Comparison of ENCODE assay signal across 11 cellular contexts in genomic region chr11:68266121-68266891, GRCh38. TPM values are rescaled to one million over a fixed set of nuclear protein-coding genes. Genes with fewer than 3 reads are reported as not detected.
DNase-seq lines count a peak whose midpoint lies in the region; ATAC-seq and TF ChIP-seq lines count a peak whose summit lies in the region.
"Had no signal": no experiment of that assay in that cellular context is flagged by ENCODE, and none has a peak within 500 bp of the region (broad histone marks: within the 10 kb centered on the region; RNA-seq: fewer than 3 reads in every experiment).

No MANE protein-coding gene starts in this region.

- no peaks in the 10 kb centered on the region for H3K27me3 ChIP-seq in CD8-positive, alpha-beta memory T cell (ENCODE audit: insufficient read depth, low read length, poor library complexity, severe bottlenecking)
- no peaks in the 10 kb centered on the region for H3K27me3 ChIP-seq in dorsolateral prefrontal cortex
- no peaks in the 10 kb centered on the region for H3K27me3 ChIP-seq in trophoblast cell (ENCODE audit: insufficient read depth, low read length)
- H3K27me3 ChIP-seq in testis: no peaks in the 10 kb centered on the region
- H3K27me3 ChIP-seq: body of pancreas had no signal

- H3K18ac ChIP-seq in trophoblast cell (ENCODE audit: low read length): no peak overlapping the region

- intact Hi-C loops in dorsolateral prefrontal cortex (cut with DNase I): no loop called here
- intact Hi-C loops in testis (cut with DNase I; ENCODE audit: low total_unique reads): no loop called here

- H3K27me3 Mint-ChIP-seq in CD8-positive, alpha-beta memory T cell: no peaks in the 10 kb centered on the region

- H3K36me3 ChIP-seq in CD8-positive, alpha-beta memory T cell (ENCODE audit: insufficient read depth, low read length): peaks cover 9% of the 10 kb centered on the region
- peaks cover 47 to 60% of the 10 kb centered on the region in 2 experiments for H3K36me3 ChIP-seq in trophoblast cell (ENCODE audit: control insufficient read depth in 1 of 2, insufficient read depth in 2 of 2, low read length in 2 of 2)
- H3K36me3 ChIP-seq in testis (ENCODE audit: low read depth, missing control alignments): no peaks in the 10 kb centered on the region

- H3K79me2 ChIP-seq in trophoblast cell (ENCODE audit: control insufficient read depth, insufficient read depth, low read length, poor library complexity): peaks cover under 1% of the 10 kb centered on the region

- no peak overlapping the region for H2BK120ac ChIP-seq in trophoblast cell (ENCODE audit: insufficient read depth, low read length, poor library complexity)

- no peak overlapping the region for H3K23ac ChIP-seq in trophoblast cell (ENCODE audit: low read length)

- H3K4me3 ChIP-seq in CD8-positive, alpha-beta memory T cell (ENCODE audit: low read length): no peak overlapping the region
- H3K4me3 ChIP-seq in dorsolateral prefrontal cortex: peak overlapping the region in 43 of 59 donors; percentile 1 to 55 (median 31)
- H3K4me3 ChIP-seq in trophoblast cell (ENCODE audit: low read depth, low read length): no peak overlapping the region
- no peak overlapping the region for H3K4me3 ChIP-seq in testis
- H3K4me3 ChIP-seq: body of pancreas, GM23338 had no signal

- H3K9me3 ChIP-seq in CD8-positive, alpha-beta memory T cell (ENCODE audit: low read length): no peaks in the 10 kb centered on the region
- H3K9me3 ChIP-seq in trophoblast cell (ENCODE audit: insufficient read depth, low read depth, low read length) (no peaks in the 10 kb centered on the region), testis (no peaks in the 10 kb centered on the region)
- H3K9me3 ChIP-seq: body of pancreas had no signal

- no peak overlapping the region for H2BK5ac ChIP-seq in trophoblast cell (ENCODE audit: low read depth, low read length, poor library complexity)

- peak overlapping the region; percentile 47 for H3K27ac ChIP-seq in CD8-positive, alpha-beta memory T cell (ENCODE audit: low read depth, low read length)
- peak overlapping the region; percentile 23 to 97 (median 89) for H3K27ac ChIP-seq in dorsolateral prefrontal cortex
- no peak overlapping the region for H3K27ac ChIP-seq in trophoblast cell (ENCODE audit: low read depth, low read length)
- H3K27ac ChIP-seq in testis: no peak overlapping the region
- H3K27ac ChIP-seq: body of pancreas had no signal

- CTCF ChIA-PET in CD8-positive, alpha-beta memory T cell (lab: Charles Lee): interaction anchor here (1.5 to 1.6 kb wide), 2 partner anchors 9 to 32 kb away, joined by 10 to 12 read pairs; no protein-coding TSS in a partner anchor

- no peak overlapping the region for H2AFZ ChIP-seq in trophoblast cell (ENCODE audit: insufficient read depth, low read length, poor library complexity)
- H2AFZ ChIP-seq: GM23338 had no signal

- peak; percentile 60 for ATAC-seq in GM19397 (IDR thresholded peaks at IDR 0.05; ENCODE audit: unreplicated experiment)
- ATAC-seq in HG03175 (IDR thresholded peaks at IDR 0.05; ENCODE audit: unreplicated experiment): peak; percentile 75
- ATAC-seq: body of pancreas, GM23338 had no signal

- peaks cover 5 to 63% (median 10%) of the 10 kb centered on the region in 3 donors for H3K36me3 Mint-ChIP-seq in CD8-positive, alpha-beta memory T cell

- POLR2A ChIA-PET in CD8-positive, alpha-beta memory T cell (lab: Charles Lee): interaction anchor here (0.6 to 1.0 kb wide), 2 partner anchors 26 to 52 kb away, joined by 3 to 4 read pairs; no protein-coding TSS in a partner anchor

- H3K4me3 Mint-ChIP-seq in CD8-positive, alpha-beta memory T cell: no peak overlapping the region
- H3K4me3 Mint-ChIP-seq: GM23338 had no signal

- H3K4me1 Mint-ChIP-seq in CD8-positive, alpha-beta memory T cell: peaks cover 24 to 28% (median 27%) of the 10 kb centered on the region in 3 donors

- no peak overlapping the region for H4K12ac ChIP-seq in trophoblast cell (ENCODE audit: low read depth, low read length)

- WGBS in trophoblast cell (ENCODE audit: extremely low coverage, insufficient coverage, insufficient read length): no CpG with 5 or more reads among the region's 16 CpGs
- 88 to 91% methylated on average over 14 to 16 of the region's 16 CpGs for WGBS in testis, 2 donors

- no peak for DNase-seq in CD8-positive, alpha-beta memory T cell
- peak in 1 of 10 donors; percentile 50 for DNase-seq in dorsolateral prefrontal cortex
- no peak for DNase-seq in trophoblast cell
- no peak for DNase-seq in erythroblast (lab: John Stamatoyannopoulos, UW)
- no peak for DNase-seq in NCI-H345 treated with DMSO at 0.1 percent for 48 hours (lab: John Stamatoyannopoulos, UW; ENCODE audit: unreplicated experiment)
- DNase-seq in testis: no peak
- DNase-seq: body of pancreas, NCI-H187 treated with DMSO at 0.1 percent for 48 hours had no signal

- H3K79me1 ChIP-seq in trophoblast cell (ENCODE audit: low read length): peaks cover 1% of the 10 kb centered on the region

- H3K9me3 Mint-ChIP-seq in CD8-positive, alpha-beta memory T cell: no peaks in the 10 kb centered on the region
- H3K9me3 Mint-ChIP-seq: GM23338 had no signal

- peaks cover 16% of the 10 kb centered on the region for H3K4me1 ChIP-seq in CD8-positive, alpha-beta memory T cell (ENCODE audit: insufficient read depth, low read length)
- peaks cover 0 to 4% of the 10 kb centered on the region in 2 experiments for H3K4me1 ChIP-seq in trophoblast cell (ENCODE audit: control insufficient read depth in 1 of 2, insufficient read depth in 2 of 2, low read length in 2 of 2)
- H3K4me1 ChIP-seq in testis: peaks cover 17% of the 10 kb centered on the region

- no peak overlapping the region for H3K4me2 ChIP-seq in trophoblast cell (ENCODE audit: low read length)
- H3K4me2 ChIP-seq: GM23338 had no signal

- H4K8ac ChIP-seq in trophoblast cell (ENCODE audit: low read depth, low read length): no peak overlapping the region

- TF ChIP-seq POLR2A in erythroblast (IDR thresholded peaks at IDR 0.05; ENCODE audit: low read length): no peak
- no peak for TF ChIP-seq POLR2A in testis (IDR thresholded peaks at IDR 0.05)

- H3K27ac Mint-ChIP-seq in CD8-positive, alpha-beta memory T cell: no peak overlapping the region
- H3K27ac Mint-ChIP-seq: GM23338 had no signal

- H3K4ac ChIP-seq in trophoblast cell (ENCODE audit: low read depth, low read length): no peak overlapping the region

- peak in 1 of 56 donors; percentile 9 for TF ChIP-seq CTCF in dorsolateral prefrontal cortex (IDR thresholded peaks at IDR 0.05 in 54 of 56, conservative IDR thresholded peaks at IDR 0.05 in 2 of 56; ENCODE audit: low read depth in 1 of 56, partially characterized antibody in 56 of 56)
- TF ChIP-seq CTCF in testis (IDR thresholded peaks at IDR 0.05): no peak

- H2AK5ac ChIP-seq in trophoblast cell (ENCODE audit: low read length): no peak overlapping the region

- no peak overlapping the region for H2BK12ac ChIP-seq in trophoblast cell (ENCODE audit: low read length)

- no peak overlapping the region for H3K14ac ChIP-seq in trophoblast cell (ENCODE audit: low read length)

- no peak overlapping the region for H3K9ac ChIP-seq in trophoblast cell (ENCODE audit: low read length)

- H4K91ac ChIP-seq in trophoblast cell (ENCODE audit: low read depth, low read length): no peak overlapping the region

RNA-seq across cellular contexts. Expression of gene C11orf24, which starts 5.5 kb away (rescaled TPM):
- 10 to 100 TPM; 46.9 to 49.8 TPM for total RNA-seq in CD8-positive, alpha-beta memory T cell
- 15.7 TPM for polyA plus RNA-seq in CD8-positive, alpha-beta memory T cell
- total RNA-seq in dorsolateral prefrontal cortex: 10 to 100 TPM; 12.6 to 56.0 (median 23.3) TPM
- 50.4 and 51.7 TPM in 2 replicates for polyA plus RNA-seq in trophoblast cell (2013)
- 10 to 100 TPM; 65.7 to 87.7 TPM for total RNA-seq in testis
- polyA plus RNA-seq in testis (ENCODE audit: insufficient read depth, low read depth, low replicate concordance): 29.6 TPM

RNA-seq across cellular contexts. Expression of gene LRP5, which starts 46.1 kb away (rescaled TPM):
- 1 to 10 TPM; 7.5 to 9.9 TPM for total RNA-seq in CD8-positive, alpha-beta memory T cell
- polyA plus RNA-seq in CD8-positive, alpha-beta memory T cell: 0.68 TPM
- 10 to 100 TPM in 50 of 120 experiments, 1 to 10 TPM in 70; 4.5 to 21.7 (median 9.2) TPM for total RNA-seq in dorsolateral prefrontal cortex
- 16.1 and 17.7 TPM in 2 replicates for polyA plus RNA-seq in trophoblast cell (2013)
- total RNA-seq in testis: 10 to 100 TPM; 20.6 to 21.3 TPM
- polyA plus RNA-seq in testis (ENCODE audit: insufficient read depth, low read depth, low replicate concordance): 15.7 TPM

RNA-seq across cellular contexts. Expression of gene KMT5B, which starts 53.2 kb away (rescaled TPM):
- total RNA-seq in CD8-positive, alpha-beta memory T cell: 10 to 100 TPM; 21.9 to 22.6 TPM
- 49.1 TPM for polyA plus RNA-seq in CD8-positive, alpha-beta memory T cell
- 10 to 100 TPM; 44.6 to 73.3 (median 57.5) TPM for total RNA-seq in dorsolateral prefrontal cortex
- polyA plus RNA-seq in trophoblast cell (2013): 33.8 and 36.8 TPM in 2 replicates
- total RNA-seq in testis: 10 to 100 TPM; 44.1 to 56.5 TPM
- polyA plus RNA-seq in testis (ENCODE audit: insufficient read depth, low read depth, low replicate concordance): 42.1 TPM

Comparison
In these comparisons a context has a peak if more than half of its experiments do, and no peak if none do; other contexts are left out.
1. H3K27ac ChIP-seq: peak in CD8-positive, alpha-beta memory T cell (single experiment) and dorsolateral prefrontal cortex (59 of 59); none in trophoblast cell (single experiment) and testis (0 of 2).
2. H3K4me3 ChIP-seq: peak in dorsolateral prefrontal cortex (43 of 59); none in CD8-positive, alpha-beta memory T cell (single experiment), trophoblast cell (single experiment) and testis (0 of 2).